ENCODE assay signal across 8 cellular contexts in the genomic region with DNA sequence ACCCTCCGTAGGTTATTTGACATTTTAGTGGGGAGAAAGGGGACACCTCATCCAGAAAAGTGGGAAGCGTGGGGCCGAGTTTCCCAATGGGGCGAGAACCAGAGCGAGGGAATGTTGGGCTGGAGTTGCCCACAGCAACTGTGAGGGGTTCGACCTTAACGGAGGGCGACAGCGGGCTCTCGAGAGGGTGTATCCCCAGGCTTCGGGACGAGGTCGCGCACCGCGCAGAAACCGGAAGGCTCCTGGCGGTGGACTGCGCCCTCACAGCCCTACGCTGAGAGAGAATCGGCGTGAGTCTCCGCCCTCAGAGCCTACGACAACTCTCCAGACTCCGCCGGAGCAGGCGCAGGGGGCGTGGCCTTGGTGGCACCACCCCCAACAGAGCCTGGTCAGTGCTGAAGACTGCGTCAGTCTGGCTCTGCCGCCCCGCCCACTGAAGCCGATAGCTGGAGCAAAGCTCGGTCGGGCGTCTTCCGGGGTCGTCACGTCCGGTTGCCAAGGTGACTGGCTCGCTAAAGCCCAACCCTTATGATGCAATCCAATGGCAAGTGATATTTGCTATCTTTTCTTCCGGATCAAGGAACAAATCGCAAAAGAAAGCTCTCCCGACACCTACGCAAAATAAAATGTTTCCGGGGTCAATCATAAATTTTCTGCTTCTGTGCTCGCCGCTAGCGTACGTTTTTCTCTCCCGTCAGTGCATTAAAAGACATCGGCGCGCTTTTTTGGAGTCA. TPM values are rescaled to one million over a fixed set of nuclear protein-coding genes. Genes with fewer than 3 reads are reported as not detected.
A peak's percentile ranks its signal among the peaks of the same experiment; 100 is the strongest.
DNase-seq lines count a peak whose midpoint lies in the region; ATAC-seq and TF ChIP-seq lines count a peak whose summit lies in the region.

A gene with protein sequence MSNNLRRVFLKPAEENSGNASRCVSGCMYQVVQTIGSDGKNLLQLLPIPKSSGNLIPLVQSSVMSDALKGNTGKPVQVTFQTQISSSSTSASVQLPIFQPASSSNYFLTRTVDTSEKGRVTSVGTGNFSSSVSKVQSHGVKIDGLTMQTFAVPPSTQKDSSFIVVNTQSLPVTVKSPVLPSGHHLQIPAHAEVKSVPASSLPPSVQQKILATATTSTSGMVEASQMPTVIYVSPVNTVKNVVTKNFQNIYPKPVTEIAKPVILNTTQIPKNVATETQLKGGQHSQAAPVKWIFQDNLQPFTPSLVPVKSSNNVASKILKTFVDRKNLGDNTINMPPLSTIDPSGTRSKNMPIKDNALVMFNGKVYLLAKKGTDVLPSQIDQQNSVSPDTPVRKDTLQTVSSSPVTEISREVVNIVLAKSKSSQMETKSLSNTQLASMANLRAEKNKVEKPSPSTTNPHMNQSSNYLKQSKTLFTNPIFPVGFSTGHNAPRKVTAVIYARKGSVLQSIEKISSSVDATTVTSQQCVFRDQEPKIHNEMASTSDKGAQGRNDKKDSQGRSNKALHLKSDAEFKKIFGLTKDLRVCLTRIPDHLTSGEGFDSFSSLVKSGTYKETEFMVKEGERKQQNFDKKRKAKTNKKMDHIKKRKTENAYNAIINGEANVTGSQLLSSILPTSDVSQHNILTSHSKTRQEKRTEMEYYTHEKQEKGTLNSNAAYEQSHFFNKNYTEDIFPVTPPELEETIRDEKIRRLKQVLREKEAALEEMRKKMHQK (minus strand): TSS at position 257 of the 734 bp plus-strand sequence. CDS start 234 bp downstream, at position 23.

- peak within 1 kb of the TSS; percentile 78 for H3K4me3 Mint-ChIP-seq in activated CD4-positive, alpha-beta T cell treated with anti-CD3 and anti-CD28 coated beads for 36 hours

- H3K4me1 Mint-ChIP-seq in activated CD4-positive, alpha-beta T cell treated with anti-CD3 and anti-CD28 coated beads for 36 hours = peaks cover 30% of the 10 kb centered on the region

- peaks cover 48% of the 10 kb centered on the region for H3K36me3 Mint-ChIP-seq in activated CD4-positive, alpha-beta T cell treated with anti-CD3 and anti-CD28 coated beads for 36 hours (ENCODE audit: low read depth)

- CTCF ChIA-PET in activated CD4-positive, alpha-beta T cell treated with anti-CD3 and anti-CD28 coated beads for 36 hours (lab: Charles Lee) = interaction anchor here (0.6 to 1.7 kb wide), 9 partner anchors 67 to 436 kb away, joined by 3 to 8 read pairs (median 4); a partner anchor contains a TSS

- H3K4me3 ChIP-seq in choroid plexus epithelial cell (ENCODE audit: low read depth, low read length) = peak within 1 kb of the TSS; percentile 84

- peak within 1 kb of the TSS; percentile 94 for H3K27ac Mint-ChIP-seq in activated CD4-positive, alpha-beta T cell treated with anti-CD3 and anti-CD28 coated beads for 36 hours

- peak; percentile 97 for ATAC-seq in GM19043 (IDR thresholded peaks at IDR 0.05; ENCODE audit: low read depth, unreplicated experiment)
- ATAC-seq in HG03378 (IDR thresholded peaks at IDR 0.05; ENCODE audit: unreplicated experiment) = peak; percentile 93
- peak; percentile 99 for ATAC-seq in activated CD4-positive, alpha-beta T cell treated with anti-CD3 and anti-CD28 coated beads for 36 hours

- H3K27me3 Mint-ChIP-seq in activated CD4-positive, alpha-beta T cell treated with anti-CD3 and anti-CD28 coated beads for 36 hours = peaks cover 7% of the 10 kb centered on the region

- H3K9me3 Mint-ChIP-seq in activated CD4-positive, alpha-beta T cell treated with anti-CD3 and anti-CD28 coated beads for 36 hours (ENCODE audit: low read depth) = peaks cover 37% of the 10 kb centered on the region

- POLR2A ChIA-PET in activated CD4-positive, alpha-beta T cell treated with anti-CD3 and anti-CD28 coated beads for 36 hours (lab: Charles Lee) = interaction anchor here (0.6 to 1.0 kb wide), 4 partner anchors 15 to 92 kb away, joined by 3 to 8 read pairs (median 4); no protein-coding TSS in a partner anchor

- peak; percentile 99 for DNase-seq in AML-193 (lab: John Stamatoyannopoulos, UW)
- peak; percentile 94 for DNase-seq in NCI-H510A treated with DMSO at 0.1 percent for 48 hours (lab: John Stamatoyannopoulos, UW)
- peak; percentile 100 for DNase-seq in activated CD4-positive, alpha-beta T cell treated with anti-CD3 and anti-CD28 coated beads for 36 hours
- peak; percentile 100 for DNase-seq in choroid plexus epithelial cell (ENCODE audit: low read depth)
- peak; percentile 95 for DNase-seq in kidney glomerular epithelial cell (lab: John Stamatoyannopoulos, UW)
- peak; percentile 98 to 99 for DNase-seq in stimulated activated CD4-positive, alpha-beta T cell treated with anti-CD3 and anti-CD28 coated beads, Interleukin-1b, Interleukin-23, amount 100 ng/mL, for 1 hour (ENCODE audit: low read depth in 2 of 2)

- intact Hi-C loops in activated CD4-positive, alpha-beta T cell treated with anti-CD3 and anti-CD28 coated beads for 36 hours (cut with DNase I, micrococcal nuclease) = loop anchor here (1.0 to 10.0 kb wide), 13 partner anchors 47 to 1653 kb away; a partner anchor contains a TSS

- peak; percentile 56 for TF ChIP-seq CTCF in choroid plexus epithelial cell (conservative IDR thresholded peaks at IDR 0.05; ENCODE audit: low read depth, low read length)

RNA-seq across cellular contexts. Expression of the gene that starts here (rescaled TPM):
- total RNA-seq in activated CD4-positive, alpha-beta T cell treated with anti-CD3 and anti-CD28 coated beads for 36 hours = 10 to 100 TPM; 15.1 to 15.4 TPM

Comparison
In these comparisons a context has a peak if more than half of its experiments do, and no peak if none do; other contexts are left out.
1. Peak in every context shown above with its lines: DNase-seq, ATAC-seq and H3K4me3 ChIP-seq.